ENCODE assay signal across 24 cellular contexts in the genomic region with DNA sequence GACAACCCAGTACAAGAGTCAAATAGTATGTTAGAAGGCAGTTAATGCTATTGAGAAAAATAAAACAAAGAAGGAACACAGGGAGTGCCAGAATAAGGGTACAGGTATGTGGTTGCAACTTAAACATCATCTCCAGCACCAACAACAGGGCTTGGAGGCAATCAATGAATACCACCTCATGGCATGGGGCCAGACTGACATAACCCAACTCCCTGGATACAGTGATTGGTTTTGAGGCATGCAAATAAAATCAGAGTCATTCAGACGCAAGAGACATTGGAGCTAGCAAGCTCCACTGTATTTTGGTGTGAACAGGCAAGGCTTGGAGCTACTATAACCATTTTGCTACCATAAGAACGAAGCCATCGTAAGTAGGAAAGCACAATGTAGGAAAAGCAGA.
"Had no signal": no experiment of that assay in that cellular context is flagged by ENCODE, and none has a peak within 500 bp of the region (broad histone marks: within the 10 kb centered on the region; RNA-seq: fewer than 3 reads in every experiment).

No MANE protein-coding gene starts in this region.

- ATAC-seq: activated T-cell treated with anti-CD3 and anti-CD28 coated beads, Interleukin-2, amount 50 U/mL, for 4 hours; activated T-helper 17 cell treated with anti-CD3 and anti-CD28 coated beads, Interleukin-2, amount 50 U/mL, for 72 hours; K562; T-cell had no signal

- H3K27ac ChIP-seq: SK-N-MC had no signal

- FAIRE-seq: K562, TTC549 had no signal

- DNase-seq: activated CD4-positive, alpha-beta memory T cell treated with anti-CD3 and anti-CD28 coated beads for 36 hours; activated CD4-positive, alpha-beta T cell treated with anti-CD3 and anti-CD28 coated beads, Interleukin-2, amount 10 ng/mL, durations not matched to agents 7 days and 5 days; activated CD4-positive, CD25-positive, alpha-beta regulatory T cell; activated CD8-positive, alpha-beta memory T cell treated with anti-CD3 and anti-CD28 coated beads for 24 hours; activated gamma-delta T cell; activated naive CD4-positive, alpha-beta T cell treated with anti-CD3 and anti-CD28 coated beads for 36 hours; activated naive CD8-positive, alpha-beta T cell treated with anti-CD3 and anti-CD28 coated beads for 36 hours; activated T-cell treated with anti-CD3 and anti-CD28 coated beads, Interleukin-2, amount 50 U/mL, for 4 hours; anterior cingulate cortex; cerebellar nuclear complex; Kasumi-1; NCI-H1092; NCI-H1417 treated with DMSO at 0.1 percent for 48 hours; NCI-H1694; NCI-H510A treated with DMSO at 0.1 percent for 48 hours; NCI-H82; RPMI8226; T-cell; T-helper 2 cell; T1000 had no signal

- H3K4me3 ChIP-seq: K562, SK-N-MC had no signal
